In genomic region chr9:112753725-112754124, GRCh38 we compare ENCODE assay signal across 9 cellular contexts. TPM values are rescaled to one million over a fixed set of nuclear protein-coding genes. Genes with fewer than 3 reads are reported as not detected.
DNase-seq lines count a peak whose midpoint lies in the region; ATAC-seq and TF ChIP-seq lines count a peak whose summit lies in the region.
"Had no signal": no experiment of that assay in that cellular context is flagged by ENCODE, and none has a peak within 500 bp of the region (broad histone marks: within the 10 kb centered on the region; RNA-seq: fewer than 3 reads in every experiment).

No MANE protein-coding gene starts in this region.

- H2BK5ac ChIP-seq in mesendoderm (ENCODE audit: low read length) = no peak overlapping the region

- H3K4me2 ChIP-seq in mesendoderm (ENCODE audit: low read length) = no peak overlapping the region

- no peak overlapping the region for H4K5ac ChIP-seq in mesendoderm (ENCODE audit: low read length)

- no peak for ATAC-seq in aorta (ENCODE audit: low FRiP score)

- H3K4me1 ChIP-seq in ascending aorta (peaks cover 14 to 41% of the 10 kb centered on the region in 2 donors), mesendoderm (ENCODE audit: control insufficient read depth, low read depth, low read length) (peaks cover 16% of the 10 kb centered on the region), aorta (ENCODE audit: control insufficient read depth in 1 of 2, insufficient read depth in 2 of 2, low read length in 2 of 2) (peaks cover 0 to 1% of the 10 kb centered on the region in 2 donors)

- H3K18ac ChIP-seq in mesendoderm (ENCODE audit: low read length) = no peak overlapping the region

- intact Hi-C loops in ascending aorta (cut with DNase I) (loop anchor here (5.0 to 10.0 kb wide), 3 partner anchors 39 to 301 kb away; partner anchors contain the start of genes KIAA1958 and ZFP37), aorta (cut with DNase I) (loop anchor here (5.0 kb wide), 2 partner anchors 34 to 64 kb away; no protein-coding TSS in a partner anchor)

- DNase-seq in AG09309 (ENCODE audit: low read depth) (peak; percentile 52), HT1080 (ENCODE audit: low read depth) (peak; percentile 87), ascending aorta (ENCODE audit: low spot score in 2 of 2) (peak in 1 of 2 donors; percentile 77), mesendoderm (peak; percentile 35), NCI-H2081 (lab: John Stamatoyannopoulos, UW) (no peak), NCI-H510A (lab: John Stamatoyannopoulos, UW) (no peak), H7 (no peak), aorta (no peak)
- DNase-seq: posterior cingulate gyrus had no signal

- H2BK15ac ChIP-seq in mesendoderm (replicated peaks; ENCODE audit: low read depth) = no peak overlapping the region

- H3K79me1 ChIP-seq in mesendoderm (ENCODE audit: low read length) = no peaks in the 10 kb centered on the region

- no peak overlapping the region for H2AK5ac ChIP-seq in mesendoderm (ENCODE audit: low read length)

- no peaks in the 10 kb centered on the region for H3K79me2 ChIP-seq in mesendoderm (ENCODE audit: control insufficient read depth, insufficient read depth, low read length)

- no peak overlapping the region for H3K9ac ChIP-seq in mesendoderm (ENCODE audit: low read length)

- H3K23ac ChIP-seq in mesendoderm (ENCODE audit: low read length) = no peak overlapping the region

- H3K4me3 ChIP-seq in AG09309 (ENCODE audit: control insufficient read depth, low read depth, low read length) (no peak overlapping the region), ascending aorta (no peak overlapping the region), mesendoderm (ENCODE audit: low read length) (no peak overlapping the region), H7 (ENCODE audit: insufficient read depth, low read depth, low read length) (no peak overlapping the region), aorta (ENCODE audit: low read length in 2 of 2) (no peak overlapping the region)

- H3K4ac ChIP-seq in mesendoderm (ENCODE audit: low read depth, low read length) = no peak overlapping the region

- H3K36me3 ChIP-seq in ascending aorta (no peaks in the 10 kb centered on the region), mesendoderm (ENCODE audit: control insufficient read depth, insufficient read depth, low read length) (no peaks in the 10 kb centered on the region), H7 (replicated peaks; ENCODE audit: control insufficient read depth, insufficient read depth, low read length) (no peaks in the 10 kb centered on the region), aorta (ENCODE audit: control insufficient read depth in 1 of 2, insufficient read depth in 2 of 2, low read length in 1 of 2) (no peaks in the 10 kb centered on the region)

- TF ChIP-seq CTCF in AG09309 (IDR thresholded peaks at IDR 0.05; ENCODE audit: control insufficient read depth, insufficient read depth, low read depth, low read length, missing control alignments) = no peak
- no peak for TF ChIP-seq CTCF in ascending aorta (IDR thresholded peaks at IDR 0.05)

- H2BK120ac ChIP-seq in mesendoderm (ENCODE audit: low read depth, low read length) = no peak overlapping the region

- peak overlapping the region; percentile 17 for H3K56ac ChIP-seq in mesendoderm (ENCODE audit: low read length)

- no CpG with 5 or more reads among the region's 2 CpGs for WGBS in mesendoderm (ENCODE audit: extremely low coverage, insufficient coverage, low lambda C conversion rate)
- 42 to 43% methylated on average over 2 of the region's 2 CpGs for WGBS in aorta, 2 donors

- H3K27ac ChIP-seq in ascending aorta (peak overlapping the region; percentile 51 to 64), mesendoderm (ENCODE audit: low read depth, low read length) (peak overlapping the region; percentile 11), aorta (ENCODE audit: low read depth in 1 of 2, low read length in 2 of 2) (peak overlapping the region in 1 of 2 donors; percentile 78)

- H3K27me3 ChIP-seq in ascending aorta (no peaks in the 10 kb centered on the region), mesendoderm (ENCODE audit: insufficient read depth, low read length, poor library complexity) (no peaks in the 10 kb centered on the region), H7 (ENCODE audit: control insufficient read depth, insufficient read depth, low read length) (peaks cover 4% of the 10 kb centered on the region; the same call in 1 of the 2 replicates), aorta (ENCODE audit: control insufficient read depth in 1 of 2, insufficient read depth in 2 of 2, low read length in 1 of 2) (no peaks in the 10 kb centered on the region)

- H3K9me3 ChIP-seq in ascending aorta (no peaks in the 10 kb centered on the region), aorta (ENCODE audit: control insufficient read depth, low read length) (no peaks in the 10 kb centered on the region)

- no peak overlapping the region for H4K8ac ChIP-seq in mesendoderm (ENCODE audit: low read depth, low read length)

RNA-seq across cellular contexts. Expression of gene SNX30, which starts 3.2 kb away (rescaled TPM):
- 7.7 and 8.1 TPM in 2 replicates for total RNA-seq in HT1080 (2014; rRNA removed; shearing (Covaris generic))
- 4.5 and 5.6 TPM in 2 replicates for polyA plus RNA-seq in HT1080 (2015; cell fraction: cytosol; rRNA removed)
- 6.3 and 7.5 TPM in 2 replicates for polyA plus RNA-seq in HT1080 (2015; cell fraction: nucleus; rRNA removed)
- total RNA-seq in ascending aorta (4.7 TPM), aorta (10 to 100 TPM in 1 of 2 donors, 1 to 10 TPM in 1; 9.1 to 11.3 TPM)
- polyA plus RNA-seq in mesendoderm (2013, experiment 1 of 2) = 6.5 TPM
- 6.7 TPM for polyA plus RNA-seq in mesendoderm (2013, experiment 2 of 2)
- total RNA-seq in H7 (2014; rRNA removed; shearing (Covaris generic)) = 9.7 and 18.0 TPM in 2 replicates
- 1 to 10 TPM; 2.8 to 4.4 TPM for polyA plus RNA-seq in aorta

RNA-seq across cellular contexts. Expression of gene INIP, which starts 35.8 kb away (rescaled TPM):
- 16.3 and 29.4 TPM in 2 replicates for total RNA-seq in HT1080 (2014; rRNA removed; shearing (Covaris generic))
- polyA plus RNA-seq in HT1080 (2015; cell fraction: cytosol; rRNA removed) = 21.6 and 23.2 TPM in 2 replicates
- 13.7 and 16.1 TPM in 2 replicates for polyA plus RNA-seq in HT1080 (2015; cell fraction: nucleus; rRNA removed)
- total RNA-seq in ascending aorta (37.8 TPM), aorta (10 to 100 TPM; 14.1 to 19.9 TPM)
- 9.2 TPM for polyA plus RNA-seq in mesendoderm (2013, experiment 1 of 2)
- polyA plus RNA-seq in mesendoderm (2013, experiment 2 of 2) = 9.4 TPM
- total RNA-seq in H7 (2014; rRNA removed; shearing (Covaris generic)) = 9.3 and 14.4 TPM in 2 replicates
- polyA plus RNA-seq in aorta = 10 to 100 TPM in 1 of 2 donors, 1 to 10 TPM in 1; 6.4 to 11.5 TPM

Comparison
In these comparisons a context has a peak if more than half of its experiments do, and no peak if none do; other contexts are left out.
1. DNase-seq: peak in AG09309 (single experiment), HT1080 (single experiment) and mesendoderm (single experiment); none in NCI-H2081 (0 of 2), NCI-H510A (single experiment), H7 (single experiment) and aorta (0 of 2).